In the genomic region with DNA sequence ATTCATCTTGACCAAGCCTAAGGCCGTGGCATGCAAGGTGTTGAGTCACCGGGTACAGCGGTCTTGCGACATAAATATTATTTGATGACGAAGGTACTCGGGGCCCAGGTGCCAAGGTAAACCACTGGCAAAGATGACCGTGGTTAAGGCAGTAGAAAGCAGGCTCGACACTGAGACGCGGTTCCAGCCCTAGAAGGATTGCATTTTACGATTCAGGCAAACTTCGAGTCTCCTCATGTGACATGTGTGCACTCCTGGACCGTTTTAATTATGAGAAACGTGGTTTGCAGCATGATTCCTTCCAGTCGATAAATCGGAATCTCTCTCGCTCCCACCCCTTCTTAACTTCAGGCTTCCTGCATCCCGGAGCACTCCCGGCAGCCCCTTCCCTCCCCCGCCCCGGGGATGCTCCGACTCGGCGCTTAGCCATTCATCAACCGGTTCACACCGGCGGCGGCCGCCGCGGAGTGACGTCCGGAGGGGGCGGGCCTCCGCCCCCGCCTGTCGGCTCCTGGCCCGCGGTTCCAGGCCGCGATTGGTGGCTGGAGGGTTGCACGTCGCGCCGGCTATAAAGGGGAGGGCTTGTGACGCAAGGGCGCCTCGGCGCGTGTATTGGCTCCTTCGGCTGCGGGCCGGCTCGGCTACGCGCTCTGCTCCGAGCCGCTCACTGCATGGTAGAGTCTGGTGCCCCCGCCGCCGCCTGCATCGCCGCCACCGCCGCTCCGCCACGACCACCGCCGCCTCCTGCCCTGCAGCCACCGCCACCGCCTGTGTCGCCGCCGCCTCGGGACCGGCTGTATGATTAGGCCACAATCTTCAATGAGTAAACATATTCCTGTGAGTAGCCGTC, we compare ENCODE assay signal across 1 cellular context.
TF ChIP-seq lines count a peak whose summit lies in the region.

Gene LOC128125822, plus strand, starts transcription at position 598 of the 850 bp plus-strand sequence.
Gene PTP4A1, plus strand, starts transcription at position 598 of the 850 bp plus-strand sequence. CDS start 4,401 bp downstream, outside the sequence.

TF ChIP-seq in HepG2, 621 proteins besides CTCF, POLR2A, EP300 and RAD21 (continued from another document and continues in another):
- TF ChIP-seq HNF1A (IDR thresholded peaks at IDR 0.05; ENCODE audit: low read depth) (peak; percentile 36; the same call in 1 of the 2 replicates), HNF1A (CRISPR knock-in tag; IDR thresholded peaks at IDR 0.05; ENCODE audit: borderline replicate concordance) (peak; percentile 85), ZMYM3 (CRISPR knock-in tag; IDR thresholded peaks at IDR 0.05) (no peak), MTF2 (CRISPR knock-in tag; IDR thresholded peaks at IDR 0.05; ENCODE audit: borderline replicate concordance) (peak; percentile 74; the same call in 1 of the 2 replicates), ZNF558 (CRISPR knock-in tag; IDR thresholded peaks at IDR 0.05; ENCODE audit: borderline replicate concordance) (no peak; the same call in 1 of the 2 replicates), SRSF9 (IDR thresholded peaks at IDR 0.05; ENCODE audit: borderline replicate concordance, insufficient read depth, low read depth, low read length, poor library complexity, severe bottlenecking) (no peak), ZNF142 (CRISPR knock-in tag; IDR thresholded peaks at IDR 0.05) (peak; percentile 69), ZNF282 (IDR thresholded peaks at IDR 0.05; ENCODE audit: partially characterized antibody) (no peak), ZSCAN29 (CRISPR knock-in tag; conservative IDR thresholded peaks at IDR 0.05) (no peak), ZNF232 (CRISPR knock-in tag; IDR thresholded peaks at IDR 0.05; ENCODE audit: borderline replicate concordance) (no peak; the same call in 1 of the 2 replicates), SP140L (CRISPR knock-in tag; IDR thresholded peaks at IDR 0.05; ENCODE audit: borderline replicate concordance) (no peak), SPEN (CRISPR knock-in tag; IDR thresholded peaks at IDR 0.05; ENCODE audit: low read depth) (peak; percentile 93; the same call in 1 of the 2 replicates), ZNF670 (CRISPR knock-in tag; IDR thresholded peaks at IDR 0.05; ENCODE audit: borderline replicate concordance) (peak; percentile 91; the same call in 1 of the 2 replicates), ZMYM4 (CRISPR knock-in tag; IDR thresholded peaks at IDR 0.05) (peak; percentile 98), RXRB (CRISPR knock-in tag; IDR thresholded peaks at IDR 0.05; ENCODE audit: borderline replicate concordance) (peak; percentile 38; the same call in 1 of the 2 replicates), TRIM24 (CRISPR knock-in tag; IDR thresholded peaks at IDR 0.05) (no peak), NFYB (CRISPR knock-in tag; IDR thresholded peaks at IDR 0.05) (peak; percentile 87), TAF1 (CRISPR knock-in tag; IDR thresholded peaks at IDR 0.05) (peak; percentile 97), NBN (conservative IDR thresholded peaks at IDR 0.05) (no peak), MEF2D (CRISPR knock-in tag; IDR thresholded peaks at IDR 0.05) (0 out of 2 replicates have a peak, but pooled peaks have one; percentile 63), PRDM10 (CRISPR knock-in tag; IDR thresholded peaks at IDR 0.05; ENCODE audit: low read depth) (peak; percentile 49; the same call in 1 of the 2 replicates), POLR2G (IDR thresholded peaks at IDR 0.05; ENCODE audit: low read depth, low read length) (peak; percentile 90), ZNF775 (CRISPR knock-in tag; IDR thresholded peaks at IDR 0.05; ENCODE audit: borderline replicate concordance) (peak; percentile 77; the same call in 1 of the 2 replicates), SRSF1 (optimal IDR thresholded peaks at IDR 0.05; ENCODE audit: low read depth, low read length) (peak; percentile 60), THAP11 (CRISPR knock-in tag; IDR thresholded peaks at IDR 0.05) (peak; percentile 32), DNMT1 (CRISPR knock-in tag; IDR thresholded peaks at IDR 0.05) (peak; percentile 47; the same call in 1 of the 2 replicates)
- TF ChIP-seq, protein P1, sequence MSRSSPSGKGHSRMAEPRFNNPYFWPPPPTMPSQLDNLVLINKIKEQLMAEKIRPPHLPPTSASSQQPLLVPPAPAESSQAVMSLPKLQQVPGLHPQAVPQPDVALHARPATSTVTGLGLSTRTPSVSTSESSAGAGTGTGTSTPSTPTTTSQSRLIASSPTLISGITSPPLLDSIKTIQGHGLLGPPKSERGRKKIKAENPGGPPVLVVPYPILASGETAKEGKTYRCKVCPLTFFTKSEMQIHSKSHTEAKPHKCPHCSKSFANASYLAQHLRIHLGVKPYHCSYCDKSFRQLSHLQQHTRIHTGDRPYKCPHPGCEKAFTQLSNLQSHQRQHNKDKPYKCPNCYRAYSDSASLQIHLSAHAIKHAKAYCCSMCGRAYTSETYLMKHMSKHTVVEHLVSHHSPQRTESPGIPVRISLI (CRISPR knock-in tag; IDR thresholded peaks at IDR 0.05; ENCODE audit: borderline replicate concordance), result no peak
- TF ChIP-seq, protein P2, sequence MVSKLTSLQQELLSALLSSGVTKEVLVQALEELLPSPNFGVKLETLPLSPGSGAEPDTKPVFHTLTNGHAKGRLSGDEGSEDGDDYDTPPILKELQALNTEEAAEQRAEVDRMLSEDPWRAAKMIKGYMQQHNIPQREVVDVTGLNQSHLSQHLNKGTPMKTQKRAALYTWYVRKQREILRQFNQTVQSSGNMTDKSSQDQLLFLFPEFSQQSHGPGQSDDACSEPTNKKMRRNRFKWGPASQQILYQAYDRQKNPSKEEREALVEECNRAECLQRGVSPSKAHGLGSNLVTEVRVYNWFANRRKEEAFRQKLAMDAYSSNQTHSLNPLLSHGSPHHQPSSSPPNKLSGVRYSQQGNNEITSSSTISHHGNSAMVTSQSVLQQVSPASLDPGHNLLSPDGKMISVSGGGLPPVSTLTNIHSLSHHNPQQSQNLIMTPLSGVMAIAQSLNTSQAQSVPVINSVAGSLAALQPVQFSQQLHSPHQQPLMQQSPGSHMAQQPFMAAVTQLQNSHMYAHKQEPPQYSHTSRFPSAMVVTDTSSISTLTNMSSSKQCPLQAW (CRISPR knock-in tag; IDR thresholded peaks at IDR 0.05), result peak; percentile 84
- TF ChIP-seq, protein P3, sequence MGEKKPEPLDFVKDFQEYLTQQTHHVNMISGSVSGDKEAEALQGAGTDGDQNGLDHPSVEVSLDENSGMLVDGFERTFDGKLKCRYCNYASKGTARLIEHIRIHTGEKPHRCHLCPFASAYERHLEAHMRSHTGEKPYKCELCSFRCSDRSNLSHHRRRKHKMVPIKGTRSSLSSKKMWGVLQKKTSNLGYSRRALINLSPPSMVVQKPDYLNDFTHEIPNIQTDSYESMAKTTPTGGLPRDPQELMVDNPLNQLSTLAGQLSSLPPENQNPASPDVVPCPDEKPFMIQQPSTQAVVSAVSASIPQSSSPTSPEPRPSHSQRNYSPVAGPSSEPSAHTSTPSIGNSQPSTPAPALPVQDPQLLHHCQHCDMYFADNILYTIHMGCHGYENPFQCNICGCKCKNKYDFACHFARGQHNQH (CRISPR knock-in tag; IDR thresholded peaks at IDR 0.05), result no peak; the same call in none of the 2 replicates
- TF ChIP-seq, protein P4, sequence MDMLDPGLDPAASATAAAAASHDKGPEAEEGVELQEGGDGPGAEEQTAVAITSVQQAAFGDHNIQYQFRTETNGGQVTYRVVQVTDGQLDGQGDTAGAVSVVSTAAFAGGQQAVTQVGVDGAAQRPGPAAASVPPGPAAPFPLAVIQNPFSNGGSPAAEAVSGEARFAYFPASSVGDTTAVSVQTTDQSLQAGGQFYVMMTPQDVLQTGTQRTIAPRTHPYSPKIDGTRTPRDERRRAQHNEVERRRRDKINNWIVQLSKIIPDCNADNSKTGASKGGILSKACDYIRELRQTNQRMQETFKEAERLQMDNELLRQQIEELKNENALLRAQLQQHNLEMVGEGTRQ (IDR thresholded peaks at IDR 0.05; ENCODE audit: low read depth, low read length), result no peak
- TF ChIP-seq, protein P4 (CRISPR knock-in tag; IDR thresholded peaks at IDR 0.05; ENCODE audit: borderline replicate concordance), result no peak; the same call in 1 of the 2 replicates
